In the genomic region with DNA sequence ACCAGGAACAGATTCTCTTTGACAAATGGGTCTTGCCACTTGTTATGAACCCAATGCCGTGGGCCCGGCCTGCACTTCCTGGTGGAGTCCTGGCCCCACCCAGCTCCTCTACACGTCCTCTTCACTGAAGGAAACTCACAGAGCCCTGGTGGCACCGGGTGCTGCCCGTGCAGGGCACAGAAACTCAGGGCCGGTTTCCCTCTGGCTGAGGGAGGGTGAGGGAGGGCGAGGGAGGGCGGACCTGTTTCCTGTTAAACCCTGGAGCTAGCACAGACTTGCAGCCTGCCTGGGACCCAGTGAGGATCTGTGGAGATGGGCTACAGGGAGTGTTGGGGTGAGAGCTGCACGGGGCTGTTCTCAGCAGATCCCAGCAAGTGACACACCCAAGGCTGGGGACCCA, we compare ENCODE assay signal across 18 cellular contexts.
DNase-seq lines count a peak whose midpoint lies in the region; ATAC-seq, FAIRE-seq and TF ChIP-seq lines count a peak whose summit lies in the region.
"Had no signal": no experiment of that assay in that cellular context is flagged by ENCODE, and none has a peak within 500 bp of the region (broad histone marks: within the 10 kb centered on the region; RNA-seq: fewer than 3 reads in every experiment).

No MANE protein-coding gene starts in this region.

- H3K4me1 Mint-ChIP-seq in CD14-positive monocyte: no peaks in the 10 kb centered on the region

- H3K27me3 ChIP-seq in esophagus squamous epithelium: no peaks in the 10 kb centered on the region
- peaks cover 0 to 4% of the 10 kb centered on the region in 2 donors for H3K27me3 ChIP-seq in small intestine (ENCODE audit: control insufficient read depth in 2 of 2, insufficient read depth in 2 of 2, low read length in 2 of 2)

- DNase-seq in CD14-positive monocyte (ENCODE audit: low spot score) (peak; percentile 15), NCI-H2029 (lab: John Stamatoyannopoulos, UW) (peak; percentile 67), esophagus squamous epithelium (lab: John Stamatoyannopoulos, UW) (no peak), small intestine (peak; percentile 19), omental fat pad (ENCODE audit: low spot score) (no peak), DMS53 (lab: John Stamatoyannopoulos, UW) (no peak)
- DNase-seq: AML-193; CD4-positive, alpha-beta memory T cell; IMR-90; MV-4-11; NCI-H1417 treated with DMSO at 0.1 percent for 48 hours; NCI-H345; NCI-H526 treated with DMSO at 0.1 percent for 48 hours; NK-92 treated with Interleukin-12 subunit alpha and Interleukin-12 subunit beta, amount 100 ng/mL, for 24 hours had no signal

- WGBS in esophagus squamous epithelium, 2 donors: 22% methylated on average over 7 of the region's 9 CpGs; no CpG with 5 or more reads in 1 of the 2 donors
- 31 to 55% (median 31%) methylated on average over 9 of the region's 9 CpGs for WGBS in small intestine, 3 donors

- no peaks in the 10 kb centered on the region for H3K9me3 ChIP-seq in esophagus squamous epithelium
- no peaks in the 10 kb centered on the region for H3K9me3 ChIP-seq in small intestine (ENCODE audit: control insufficient read depth, low read depth)

- ATAC-seq in GM19324 (IDR thresholded peaks at IDR 0.05; ENCODE audit: low FRiP score, unreplicated experiment) (no peak), HG03097 (IDR thresholded peaks at IDR 0.05; ENCODE audit: low FRiP score, unreplicated experiment) (no peak), omental fat pad (ENCODE audit: low FRiP score) (no peak)

- H3K27me3 Mint-ChIP-seq in CD14-positive monocyte (ENCODE audit: low read depth in 3 of 3): peaks cover 1 to 12% (median 6%) of the 10 kb centered on the region in 3 donors

- FAIRE-seq in small intestine (lab: Jason Lieb, UNC): no peak
- FAIRE-seq: D721Med had no signal

- TF ChIP-seq POLR2A in esophagus squamous epithelium (IDR thresholded peaks at IDR 0.05): no peak

- no peaks in the 10 kb centered on the region for H3K36me3 ChIP-seq in esophagus squamous epithelium
- H3K36me3 ChIP-seq in small intestine (ENCODE audit: control insufficient read depth in 2 of 2, insufficient read depth in 2 of 2, low read length in 2 of 2): no peaks in the 10 kb centered on the region

- intact Hi-C loops in CD14-positive monocyte (cut with micrococcal nuclease): no loop called here
- intact Hi-C loops in esophagus squamous epithelium (cut with DNase I): no loop called here

- no peak overlapping the region for H3K27ac Mint-ChIP-seq in CD14-positive monocyte
- H3K27ac Mint-ChIP-seq: CD4-positive, alpha-beta memory T cell had no signal

- H3K9me3 Mint-ChIP-seq in CD14-positive monocyte: peaks cover 0 to 8% (median 0%) of the 10 kb centered on the region in 7 donors

- H3K27ac ChIP-seq in esophagus squamous epithelium (peak overlapping the region; percentile 60 to 77 (median 64)), small intestine (ENCODE audit: low read depth in 1 of 2, low read length in 1 of 2) (no peak overlapping the region)
- H3K27ac ChIP-seq: SK-N-MC had no signal

- H3K4me3 ChIP-seq in esophagus squamous epithelium (peak overlapping the region in 1 of 4 donors; percentile 24), small intestine (ENCODE audit: low read depth in 1 of 2, low read length in 2 of 2) (no peak overlapping the region)
- H3K4me3 ChIP-seq: SK-N-MC had no signal

- TF ChIP-seq CTCF in CD14-positive monocyte (IDR thresholded peaks at IDR 0.05) (no peak), esophagus squamous epithelium (IDR thresholded peaks at IDR 0.05) (no peak), omental fat pad (IDR thresholded peaks at IDR 0.05) (no peak)

- no peaks in the 10 kb centered on the region for H3K36me3 Mint-ChIP-seq in CD14-positive monocyte
- H3K36me3 Mint-ChIP-seq: CD4-positive, alpha-beta memory T cell had no signal

- H3K4me1 ChIP-seq in esophagus squamous epithelium (peaks cover 3 to 24% (median 10%) of the 10 kb centered on the region in 3 donors), small intestine (ENCODE audit: control insufficient read depth in 2 of 2, insufficient read depth in 1 of 2, low read depth in 1 of 2, low read length in 1 of 2) (no peaks in the 10 kb centered on the region)

- H3K4me3 Mint-ChIP-seq in CD14-positive monocyte: no peak overlapping the region
- H3K4me3 Mint-ChIP-seq: CD4-positive, alpha-beta memory T cell had no signal

Comparison
In these comparisons a context has a peak if more than half of its experiments do, and no peak if none do; other contexts are left out.
1. DNase-seq: peak in CD14-positive monocyte (single experiment), NCI-H2029 (single experiment) and small intestine (single experiment); none in esophagus squamous epithelium (single experiment), omental fat pad (single experiment) and DMS53 (single experiment).
2. H3K27ac ChIP-seq: peak in esophagus squamous epithelium (4 of 4); none in small intestine (0 of 2).